1 cellular context compared by ENCODE assay signal in the genomic region with DNA sequence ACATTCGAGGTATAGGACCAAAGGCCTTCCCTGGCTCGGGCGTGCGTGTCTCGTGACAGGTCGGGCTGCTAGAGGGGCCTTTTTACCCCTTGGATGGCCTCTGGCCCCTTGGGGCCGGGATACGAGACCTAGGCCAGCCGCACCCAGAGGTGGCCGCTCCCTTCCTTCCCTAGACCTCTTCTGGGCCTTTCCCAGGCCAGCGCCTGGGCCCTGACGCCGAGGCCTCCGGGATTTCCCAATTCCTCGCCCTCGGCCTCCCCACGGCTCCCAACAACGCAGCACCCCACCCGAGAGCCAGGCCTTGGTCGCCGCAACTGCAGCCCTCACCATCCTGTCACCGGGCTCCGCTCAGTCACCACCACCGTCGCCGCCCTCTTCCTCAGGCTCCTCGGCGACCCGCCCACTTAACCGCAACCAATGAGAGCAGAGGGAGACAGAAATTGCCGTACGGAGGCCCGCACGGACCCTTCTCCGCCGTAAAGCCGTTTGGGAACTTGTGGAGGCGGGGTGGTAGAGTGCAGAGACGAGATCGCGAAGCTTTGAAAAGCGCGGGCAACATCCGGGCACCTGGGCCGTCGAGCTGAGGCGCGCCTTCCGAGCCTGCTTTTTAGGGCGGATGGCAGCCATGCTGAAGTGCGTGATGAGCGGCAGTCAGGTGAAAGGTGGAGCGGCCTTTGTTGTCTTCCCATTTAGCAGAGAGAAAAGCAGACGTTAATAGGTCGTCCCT.
A peak's percentile ranks its signal among the peaks of the same experiment; 100 is the strongest.
TF ChIP-seq lines count a peak whose summit lies in the region.

A gene (plus strand): TSS at position 610 of the 727 bp plus-strand sequence. CDS start 7 bp downstream, at position 617.
A gene (minus strand): TSS at position 390 of the 727 bp plus-strand sequence. CDS start 60 bp downstream, at position 330.

TF ChIP-seq in K562, 482 proteins besides CTCF, POLR2A, EP300 and RAD21 (continued from another document and continues in another):
- TF ChIP-seq, protein P1, sequence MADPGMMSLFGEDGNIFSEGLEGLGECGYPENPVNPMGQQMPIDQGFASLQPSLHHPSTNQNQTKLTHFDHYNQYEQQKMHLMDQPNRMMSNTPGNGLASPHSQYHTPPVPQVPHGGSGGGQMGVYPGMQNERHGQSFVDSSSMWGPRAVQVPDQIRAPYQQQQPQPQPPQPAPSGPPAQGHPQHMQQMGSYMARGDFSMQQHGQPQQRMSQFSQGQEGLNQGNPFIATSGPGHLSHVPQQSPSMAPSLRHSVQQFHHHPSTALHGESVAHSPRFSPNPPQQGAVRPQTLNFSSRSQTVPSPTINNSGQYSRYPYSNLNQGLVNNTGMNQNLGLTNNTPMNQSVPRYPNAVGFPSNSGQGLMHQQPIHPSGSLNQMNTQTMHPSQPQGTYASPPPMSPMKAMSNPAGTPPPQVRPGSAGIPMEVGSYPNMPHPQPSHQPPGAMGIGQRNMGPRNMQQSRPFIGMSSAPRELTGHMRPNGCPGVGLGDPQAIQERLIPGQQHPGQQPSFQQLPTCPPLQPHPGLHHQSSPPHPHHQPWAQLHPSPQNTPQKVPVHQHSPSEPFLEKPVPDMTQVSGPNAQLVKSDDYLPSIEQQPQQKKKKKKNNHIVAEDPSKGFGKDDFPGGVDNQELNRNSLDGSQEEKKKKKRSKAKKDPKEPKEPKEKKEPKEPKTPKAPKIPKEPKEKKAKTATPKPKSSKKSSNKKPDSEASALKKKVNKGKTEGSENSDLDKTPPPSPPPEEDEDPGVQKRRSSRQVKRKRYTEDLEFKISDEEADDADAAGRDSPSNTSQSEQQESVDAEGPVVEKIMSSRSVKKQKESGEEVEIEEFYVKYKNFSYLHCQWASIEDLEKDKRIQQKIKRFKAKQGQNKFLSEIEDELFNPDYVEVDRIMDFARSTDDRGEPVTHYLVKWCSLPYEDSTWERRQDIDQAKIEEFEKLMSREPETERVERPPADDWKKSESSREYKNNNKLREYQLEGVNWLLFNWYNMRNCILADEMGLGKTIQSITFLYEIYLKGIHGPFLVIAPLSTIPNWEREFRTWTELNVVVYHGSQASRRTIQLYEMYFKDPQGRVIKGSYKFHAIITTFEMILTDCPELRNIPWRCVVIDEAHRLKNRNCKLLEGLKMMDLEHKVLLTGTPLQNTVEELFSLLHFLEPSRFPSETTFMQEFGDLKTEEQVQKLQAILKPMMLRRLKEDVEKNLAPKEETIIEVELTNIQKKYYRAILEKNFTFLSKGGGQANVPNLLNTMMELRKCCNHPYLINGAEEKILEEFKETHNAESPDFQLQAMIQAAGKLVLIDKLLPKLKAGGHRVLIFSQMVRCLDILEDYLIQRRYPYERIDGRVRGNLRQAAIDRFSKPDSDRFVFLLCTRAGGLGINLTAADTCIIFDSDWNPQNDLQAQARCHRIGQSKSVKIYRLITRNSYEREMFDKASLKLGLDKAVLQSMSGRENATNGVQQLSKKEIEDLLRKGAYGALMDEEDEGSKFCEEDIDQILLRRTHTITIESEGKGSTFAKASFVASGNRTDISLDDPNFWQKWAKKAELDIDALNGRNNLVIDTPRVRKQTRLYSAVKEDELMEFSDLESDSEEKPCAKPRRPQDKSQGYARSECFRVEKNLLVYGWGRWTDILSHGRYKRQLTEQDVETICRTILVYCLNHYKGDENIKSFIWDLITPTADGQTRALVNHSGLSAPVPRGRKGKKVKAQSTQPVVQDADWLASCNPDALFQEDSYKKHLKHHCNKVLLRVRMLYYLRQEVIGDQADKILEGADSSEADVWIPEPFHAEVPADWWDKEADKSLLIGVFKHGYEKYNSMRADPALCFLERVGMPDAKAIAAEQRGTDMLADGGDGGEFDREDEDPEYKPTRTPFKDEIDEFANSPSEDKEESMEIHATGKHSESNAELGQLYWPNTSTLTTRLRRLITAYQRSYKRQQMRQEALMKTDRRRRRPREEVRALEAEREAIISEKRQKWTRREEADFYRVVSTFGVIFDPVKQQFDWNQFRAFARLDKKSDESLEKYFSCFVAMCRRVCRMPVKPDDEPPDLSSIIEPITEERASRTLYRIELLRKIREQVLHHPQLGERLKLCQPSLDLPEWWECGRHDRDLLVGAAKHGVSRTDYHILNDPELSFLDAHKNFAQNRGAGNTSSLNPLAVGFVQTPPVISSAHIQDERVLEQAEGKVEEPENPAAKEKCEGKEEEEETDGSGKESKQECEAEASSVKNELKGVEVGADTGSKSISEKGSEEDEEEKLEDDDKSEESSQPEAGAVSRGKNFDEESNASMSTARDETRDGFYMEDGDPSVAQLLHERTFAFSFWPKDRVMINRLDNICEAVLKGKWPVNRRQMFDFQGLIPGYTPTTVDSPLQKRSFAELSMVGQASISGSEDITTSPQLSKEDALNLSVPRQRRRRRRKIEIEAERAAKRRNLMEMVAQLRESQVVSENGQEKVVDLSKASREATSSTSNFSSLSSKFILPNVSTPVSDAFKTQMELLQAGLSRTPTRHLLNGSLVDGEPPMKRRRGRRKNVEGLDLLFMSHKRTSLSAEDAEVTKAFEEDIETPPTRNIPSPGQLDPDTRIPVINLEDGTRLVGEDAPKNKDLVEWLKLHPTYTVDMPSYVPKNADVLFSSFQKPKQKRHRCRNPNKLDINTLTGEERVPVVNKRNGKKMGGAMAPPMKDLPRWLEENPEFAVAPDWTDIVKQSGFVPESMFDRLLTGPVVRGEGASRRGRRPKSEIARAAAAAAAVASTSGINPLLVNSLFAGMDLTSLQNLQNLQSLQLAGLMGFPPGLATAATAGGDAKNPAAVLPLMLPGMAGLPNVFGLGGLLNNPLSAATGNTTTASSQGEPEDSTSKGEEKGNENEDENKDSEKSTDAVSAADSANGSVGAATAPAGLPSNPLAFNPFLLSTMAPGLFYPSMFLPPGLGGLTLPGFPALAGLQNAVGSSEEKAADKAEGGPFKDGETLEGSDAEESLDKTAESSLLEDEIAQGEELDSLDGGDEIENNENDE (IDR thresholded peaks at IDR 0.05; ENCODE audit: low read depth, low read length), result no peak
- TF ChIP-seq, protein P2, sequence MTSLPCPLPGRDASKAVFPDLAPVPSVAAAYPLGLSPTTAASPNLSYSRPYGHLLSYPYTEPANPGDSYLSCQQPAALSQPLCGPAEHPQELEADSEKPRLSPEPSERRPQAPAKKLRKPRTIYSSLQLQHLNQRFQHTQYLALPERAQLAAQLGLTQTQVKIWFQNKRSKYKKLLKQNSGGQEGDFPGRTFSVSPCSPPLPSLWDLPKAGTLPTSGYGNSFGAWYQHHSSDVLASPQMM (CRISPR knock-in tag; IDR thresholded peaks at IDR 0.05), result no peak
- TF ChIP-seq, protein P3, sequence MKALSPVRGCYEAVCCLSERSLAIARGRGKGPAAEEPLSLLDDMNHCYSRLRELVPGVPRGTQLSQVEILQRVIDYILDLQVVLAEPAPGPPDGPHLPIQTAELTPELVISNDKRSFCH (CRISPR knock-in tag; IDR thresholded peaks at IDR 0.05), result peak; percentile 41; the same call in 1 of the 2 replicates
- TF ChIP-seq, protein P3 (tag; IDR thresholded peaks at IDR 0.05), result peak; percentile 98
- TF ChIP-seq, protein P4, sequence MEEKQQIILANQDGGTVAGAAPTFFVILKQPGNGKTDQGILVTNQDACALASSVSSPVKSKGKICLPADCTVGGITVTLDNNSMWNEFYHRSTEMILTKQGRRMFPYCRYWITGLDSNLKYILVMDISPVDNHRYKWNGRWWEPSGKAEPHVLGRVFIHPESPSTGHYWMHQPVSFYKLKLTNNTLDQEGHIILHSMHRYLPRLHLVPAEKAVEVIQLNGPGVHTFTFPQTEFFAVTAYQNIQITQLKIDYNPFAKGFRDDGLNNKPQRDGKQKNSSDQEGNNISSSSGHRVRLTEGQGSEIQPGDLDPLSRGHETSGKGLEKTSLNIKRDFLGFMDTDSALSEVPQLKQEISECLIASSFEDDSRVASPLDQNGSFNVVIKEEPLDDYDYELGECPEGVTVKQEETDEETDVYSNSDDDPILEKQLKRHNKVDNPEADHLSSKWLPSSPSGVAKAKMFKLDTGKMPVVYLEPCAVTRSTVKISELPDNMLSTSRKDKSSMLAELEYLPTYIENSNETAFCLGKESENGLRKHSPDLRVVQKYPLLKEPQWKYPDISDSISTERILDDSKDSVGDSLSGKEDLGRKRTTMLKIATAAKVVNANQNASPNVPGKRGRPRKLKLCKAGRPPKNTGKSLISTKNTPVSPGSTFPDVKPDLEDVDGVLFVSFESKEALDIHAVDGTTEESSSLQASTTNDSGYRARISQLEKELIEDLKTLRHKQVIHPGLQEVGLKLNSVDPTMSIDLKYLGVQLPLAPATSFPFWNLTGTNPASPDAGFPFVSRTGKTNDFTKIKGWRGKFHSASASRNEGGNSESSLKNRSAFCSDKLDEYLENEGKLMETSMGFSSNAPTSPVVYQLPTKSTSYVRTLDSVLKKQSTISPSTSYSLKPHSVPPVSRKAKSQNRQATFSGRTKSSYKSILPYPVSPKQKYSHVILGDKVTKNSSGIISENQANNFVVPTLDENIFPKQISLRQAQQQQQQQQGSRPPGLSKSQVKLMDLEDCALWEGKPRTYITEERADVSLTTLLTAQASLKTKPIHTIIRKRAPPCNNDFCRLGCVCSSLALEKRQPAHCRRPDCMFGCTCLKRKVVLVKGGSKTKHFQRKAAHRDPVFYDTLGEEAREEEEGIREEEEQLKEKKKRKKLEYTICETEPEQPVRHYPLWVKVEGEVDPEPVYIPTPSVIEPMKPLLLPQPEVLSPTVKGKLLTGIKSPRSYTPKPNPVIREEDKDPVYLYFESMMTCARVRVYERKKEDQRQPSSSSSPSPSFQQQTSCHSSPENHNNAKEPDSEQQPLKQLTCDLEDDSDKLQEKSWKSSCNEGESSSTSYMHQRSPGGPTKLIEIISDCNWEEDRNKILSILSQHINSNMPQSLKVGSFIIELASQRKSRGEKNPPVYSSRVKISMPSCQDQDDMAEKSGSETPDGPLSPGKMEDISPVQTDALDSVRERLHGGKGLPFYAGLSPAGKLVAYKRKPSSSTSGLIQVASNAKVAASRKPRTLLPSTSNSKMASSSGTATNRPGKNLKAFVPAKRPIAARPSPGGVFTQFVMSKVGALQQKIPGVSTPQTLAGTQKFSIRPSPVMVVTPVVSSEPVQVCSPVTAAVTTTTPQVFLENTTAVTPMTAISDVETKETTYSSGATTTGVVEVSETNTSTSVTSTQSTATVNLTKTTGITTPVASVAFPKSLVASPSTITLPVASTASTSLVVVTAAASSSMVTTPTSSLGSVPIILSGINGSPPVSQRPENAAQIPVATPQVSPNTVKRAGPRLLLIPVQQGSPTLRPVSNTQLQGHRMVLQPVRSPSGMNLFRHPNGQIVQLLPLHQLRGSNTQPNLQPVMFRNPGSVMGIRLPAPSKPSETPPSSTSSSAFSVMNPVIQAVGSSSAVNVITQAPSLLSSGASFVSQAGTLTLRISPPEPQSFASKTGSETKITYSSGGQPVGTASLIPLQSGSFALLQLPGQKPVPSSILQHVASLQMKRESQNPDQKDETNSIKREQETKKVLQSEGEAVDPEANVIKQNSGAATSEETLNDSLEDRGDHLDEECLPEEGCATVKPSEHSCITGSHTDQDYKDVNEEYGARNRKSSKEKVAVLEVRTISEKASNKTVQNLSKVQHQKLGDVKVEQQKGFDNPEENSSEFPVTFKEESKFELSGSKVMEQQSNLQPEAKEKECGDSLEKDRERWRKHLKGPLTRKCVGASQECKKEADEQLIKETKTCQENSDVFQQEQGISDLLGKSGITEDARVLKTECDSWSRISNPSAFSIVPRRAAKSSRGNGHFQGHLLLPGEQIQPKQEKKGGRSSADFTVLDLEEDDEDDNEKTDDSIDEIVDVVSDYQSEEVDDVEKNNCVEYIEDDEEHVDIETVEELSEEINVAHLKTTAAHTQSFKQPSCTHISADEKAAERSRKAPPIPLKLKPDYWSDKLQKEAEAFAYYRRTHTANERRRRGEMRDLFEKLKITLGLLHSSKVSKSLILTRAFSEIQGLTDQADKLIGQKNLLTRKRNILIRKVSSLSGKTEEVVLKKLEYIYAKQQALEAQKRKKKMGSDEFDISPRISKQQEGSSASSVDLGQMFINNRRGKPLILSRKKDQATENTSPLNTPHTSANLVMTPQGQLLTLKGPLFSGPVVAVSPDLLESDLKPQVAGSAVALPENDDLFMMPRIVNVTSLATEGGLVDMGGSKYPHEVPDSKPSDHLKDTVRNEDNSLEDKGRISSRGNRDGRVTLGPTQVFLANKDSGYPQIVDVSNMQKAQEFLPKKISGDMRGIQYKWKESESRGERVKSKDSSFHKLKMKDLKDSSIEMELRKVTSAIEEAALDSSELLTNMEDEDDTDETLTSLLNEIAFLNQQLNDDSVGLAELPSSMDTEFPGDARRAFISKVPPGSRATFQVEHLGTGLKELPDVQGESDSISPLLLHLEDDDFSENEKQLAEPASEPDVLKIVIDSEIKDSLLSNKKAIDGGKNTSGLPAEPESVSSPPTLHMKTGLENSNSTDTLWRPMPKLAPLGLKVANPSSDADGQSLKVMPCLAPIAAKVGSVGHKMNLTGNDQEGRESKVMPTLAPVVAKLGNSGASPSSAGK (IDR thresholded peaks at IDR 0.05), result peak; percentile 100
- TF ChIP-seq, protein P5, sequence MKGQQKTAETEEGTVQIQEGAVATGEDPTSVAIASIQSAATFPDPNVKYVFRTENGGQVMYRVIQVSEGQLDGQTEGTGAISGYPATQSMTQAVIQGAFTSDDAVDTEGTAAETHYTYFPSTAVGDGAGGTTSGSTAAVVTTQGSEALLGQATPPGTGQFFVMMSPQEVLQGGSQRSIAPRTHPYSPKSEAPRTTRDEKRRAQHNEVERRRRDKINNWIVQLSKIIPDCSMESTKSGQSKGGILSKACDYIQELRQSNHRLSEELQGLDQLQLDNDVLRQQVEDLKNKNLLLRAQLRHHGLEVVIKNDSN (CRISPR knock-in tag; IDR thresholded peaks at IDR 0.05), result 0 out of 2 replicates have a peak, but pooled peaks have one; percentile 37
- TF ChIP-seq ZNF347 (CRISPR knock-in tag; IDR thresholded peaks at IDR 0.05; ENCODE audit: low read depth), result no peak
- TF ChIP-seq MBD2 (IDR thresholded peaks at IDR 0.05; ENCODE audit: borderline replicate concordance, low read depth), result peak; percentile 71
- TF ChIP-seq SIN3A (IDR thresholded peaks at IDR 0.05; ENCODE audit: borderline replicate concordance in 2 of 2, control insufficient read depth in 1 of 2, low read depth in 2 of 2, low read length in 2 of 2), result peak; percentile 57 to 86; a peak in 3 of 4 replicates
- TF ChIP-seq, protein P6, sequence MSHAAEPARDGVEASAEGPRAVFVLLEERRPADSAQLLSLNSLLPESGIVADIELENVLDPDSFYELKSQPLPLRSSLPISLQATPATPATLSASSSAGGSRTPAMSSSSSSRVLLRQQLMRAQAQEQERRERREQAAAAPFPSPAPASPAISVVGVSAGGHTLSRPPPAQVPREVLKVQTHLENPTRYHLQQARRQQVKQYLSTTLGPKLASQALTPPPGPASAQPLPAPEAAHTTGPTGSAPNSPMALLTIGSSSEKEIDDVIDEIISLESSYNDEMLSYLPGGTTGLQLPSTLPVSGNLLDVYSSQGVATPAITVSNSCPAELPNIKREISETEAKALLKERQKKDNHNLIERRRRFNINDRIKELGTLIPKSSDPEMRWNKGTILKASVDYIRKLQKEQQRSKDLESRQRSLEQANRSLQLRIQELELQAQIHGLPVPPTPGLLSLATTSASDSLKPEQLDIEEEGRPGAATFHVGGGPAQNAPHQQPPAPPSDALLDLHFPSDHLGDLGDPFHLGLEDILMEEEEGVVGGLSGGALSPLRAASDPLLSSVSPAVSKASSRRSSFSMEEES (CRISPR knock-in tag; IDR thresholded peaks at IDR 0.05), result peak; percentile 33
- TF ChIP-seq NFXL1 (CRISPR knock-in tag; IDR thresholded peaks at IDR 0.05), result 0 out of 2 replicates have a peak, but pooled peaks have one; percentile 49
- peak; percentile 61 for TF ChIP-seq PCBP1 (IDR thresholded peaks at IDR 0.05; ENCODE audit: low read depth, low read length, poor library complexity, severe bottlenecking)
- peak; percentile 56 for TF ChIP-seq HMGN3 (IDR thresholded peaks at IDR 0.05; ENCODE audit: borderline replicate concordance, extremely low read depth, insufficient read length, low read depth, low read length)
- peak; percentile 87; the same call in 1 of the 2 replicates for TF ChIP-seq BACH1 (tag; IDR thresholded peaks at IDR 0.05)
- TF ChIP-seq HDAC3 (IDR thresholded peaks at IDR 0.05; ENCODE audit: borderline replicate concordance, partially characterized antibody), result no peak
- TF ChIP-seq RAD51 (IDR thresholded peaks at IDR 0.05; ENCODE audit: borderline replicate concordance, low read depth), result no peak
- peak; percentile 25 for TF ChIP-seq ZNF146 (CRISPR knock-in tag; IDR thresholded peaks at IDR 0.05; ENCODE audit: unreplicated experiment)
